In genomic region chr17:80793851-80794267, GRCh38 we compare ENCODE assay signal across 13 cellular contexts.
A peak's percentile ranks its signal among the peaks of the same experiment; 100 is the strongest.
DNase-seq lines count a peak whose midpoint lies in the region; ATAC-seq, FAIRE-seq and TF ChIP-seq lines count a peak whose summit lies in the region.
"Had no signal": no experiment of that assay in that cellular context is flagged by ENCODE, and none has a peak within 500 bp of the region (broad histone marks: within the 10 kb centered on the region; RNA-seq: fewer than 3 reads in every experiment).

No MANE protein-coding gene starts in this region.

- FAIRE-seq in A549 (lab: Jason Lieb, UNC) = peak; percentile 80
- no peak for FAIRE-seq in RCC 7860 (lab: Jason Lieb, UNC)
- no peak for FAIRE-seq in GM12892 (lab: Jason Lieb, UNC)
- FAIRE-seq: H54 had no signal

- 38% methylated on average over 5 of the region's 5 CpGs for WGBS in A549 (ENCODE audit: missing lambda C conversion rate)

- H3K27me3 Mint-ChIP-seq in HFFc6 (ENCODE audit: insufficient read depth) = no peaks in the 10 kb centered on the region; the same call in none of the 2 replicates

- H3K27ac ChIP-seq in A549 = peak overlapping the region; percentile 79 to 89; a peak in 4 of 6 replicates
- H3K27ac ChIP-seq in brain microvascular endothelial cell = peak overlapping the region; percentile 97

- no peak for TF ChIP-seq RAD21 in A549 (conservative IDR thresholded peaks at IDR 0.05 in 1 of 2, IDR thresholded peaks at IDR 0.05 in 1 of 2)

- H3K9me3 Mint-ChIP-seq in HFFc6 = no peaks in the 10 kb centered on the region

- no peaks in the 10 kb centered on the region for H3K36me3 ChIP-seq in brain microvascular endothelial cell (replicated peaks)

- H3K4me3 ChIP-seq in A549 (no peak overlapping the region), brain microvascular endothelial cell (ENCODE audit: low read depth, low read length) (no peak overlapping the region)
- H3K4me3 ChIP-seq: skin epidermis had no signal

- DNase-seq in A549 (ENCODE audit: low read depth in 1 of 2, low spot score in 1 of 2) (no peak), HFFc6 (no peak), brain microvascular endothelial cell (no peak), lung microvascular endothelial cell (ENCODE audit: low read depth in 2 of 2) (peak; percentile 71 to 78), RCC 7860 (ENCODE audit: low spot score) (no peak), GM12892 (ENCODE audit: insufficient read length) (no peak), cerebellar cortex (ENCODE audit: low spot score) (no peak)
- DNase-seq: cerebellar nuclear complex, NCI-H2227 treated with DMSO at 0.1 percent for 48 hours, SHP77 treated with DMSO at 0.1 percent for 48 hours had no signal

- in situ Hi-C loops in brain microvascular endothelial cell (cut with HindIII; ENCODE audit: low pct_ligation_motif_present, low sequenced_read_pairs) = no loop called here

- TF ChIP-seq EP300 in A549 (IDR thresholded peaks at IDR 0.05) = no peak

- H3K27me3 ChIP-seq in brain microvascular endothelial cell (replicated peaks) = no peaks in the 10 kb centered on the region

- CTCF ChIA-PET in A549 (lab: Yijun Ruan, JAX) = interaction anchor here (0.8 to 1.5 kb wide), 4 partner anchors 9 to 33 kb away, joined by 3 read pairs; no protein-coding TSS in a partner anchor

- peak overlapping the region; percentile 86 for H3K4me2 ChIP-seq in A549

- ATAC-seq in A549 (no peak), HG02623 (IDR thresholded peaks at IDR 0.05; ENCODE audit: unreplicated experiment) (no peak)

- peaks cover 47% of the 10 kb centered on the region for H3K36me3 Mint-ChIP-seq in HFFc6 (ENCODE audit: low read depth)

- TF ChIP-seq POLR2A in A549 (IDR thresholded peaks at IDR 0.05; ENCODE audit: low read length) (no peak), GM12892 (IDR thresholded peaks at IDR 0.05; ENCODE audit: low read depth, low read length) (no peak)

- peak overlapping the region; percentile 8 for H3K4me3 Mint-ChIP-seq in HFFc6

- peaks cover 55% of the 10 kb centered on the region for H3K4me1 ChIP-seq in A549

- no peaks in the 10 kb centered on the region for H3K9me3 ChIP-seq in A549

- peaks cover 53% of the 10 kb centered on the region for H3K4me1 Mint-ChIP-seq in HFFc6 (ENCODE audit: low read depth)

- POLR2A ChIA-PET in A549 (lab: Yijun Ruan, JAX) = no interaction called here

- no peak for TF ChIP-seq CTCF in A549 (IDR thresholded peaks at IDR 0.05)
- no peak for TF ChIP-seq CTCF in HFFc6 (IDR thresholded peaks at IDR 0.05)
- TF ChIP-seq CTCF in brain microvascular endothelial cell (IDR thresholded peaks at IDR 0.05; ENCODE audit: low read depth, low read length, missing control alignments) = no peak

- peak overlapping the region; percentile 77 for H3K27ac Mint-ChIP-seq in HFFc6

TF ChIP-seq in A549, 52 proteins besides CTCF, POLR2A, EP300 and RAD21:
- TF ChIP-seq, protein P1, sequence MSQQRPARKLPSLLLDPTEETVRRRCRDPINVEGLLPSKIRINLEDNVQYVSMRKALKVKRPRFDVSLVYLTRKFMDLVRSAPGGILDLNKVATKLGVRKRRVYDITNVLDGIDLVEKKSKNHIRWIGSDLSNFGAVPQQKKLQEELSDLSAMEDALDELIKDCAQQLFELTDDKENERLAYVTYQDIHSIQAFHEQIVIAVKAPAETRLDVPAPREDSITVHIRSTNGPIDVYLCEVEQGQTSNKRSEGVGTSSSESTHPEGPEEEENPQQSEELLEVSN (IDR thresholded peaks at IDR 0.05; ENCODE audit: borderline replicate concordance, low read depth) = no peak
- TF ChIP-seq ZSCAN20 (CRISPR knock-in tag; IDR thresholded peaks at IDR 0.05) (no peak), RCOR1 (IDR thresholded peaks at IDR 0.05; ENCODE audit: low read depth, low read length) (no peak), CBX2 (IDR thresholded peaks at IDR 0.05; ENCODE audit: borderline replicate concordance, low read depth) (no peak), BHLHE40 (IDR thresholded peaks at IDR 0.05; ENCODE audit: low read depth, low read length) (no peak), EHMT2 (IDR thresholded peaks at IDR 0.05; ENCODE audit: low read depth) (no peak), POLR2AphosphoS2 (conservative IDR thresholded peaks at IDR 0.05; ENCODE audit: low read length) (no peak), PHF8 (IDR thresholded peaks at IDR 0.05; ENCODE audit: borderline replicate concordance, low read depth) (no peak)

Comparison
In these comparisons a context has a peak if more than half of its experiments do, and no peak if none do; other contexts are left out.
1. DNase-seq: peak in lung microvascular endothelial cell (2 of 2); none in A549 (0 of 2), HFFc6 (single experiment), brain microvascular endothelial cell (single experiment), RCC 7860 (single experiment), GM12892 (single experiment) and cerebellar cortex (single experiment).